In genomic region chr7:140013676-140014075, GRCh38 we compare ENCODE assay signal across 16 cellular contexts.
"Had no signal": no experiment of that assay in that cellular context is flagged by ENCODE, and none has a peak within 500 bp of the region (broad histone marks: within the 10 kb centered on the region; RNA-seq: fewer than 3 reads in every experiment).

No MANE protein-coding gene starts in this region.

- H3K9me3 Mint-ChIP-seq: immature natural killer cell; nephron; stimulated activated naive B cell treated with anti-CD40 and anti-IgM and Interleukin-4, amounts not matched to agents 10 μg/mL and 1 μg/mL and 100 μg/mL, for 72 hours; stimulated activated naive CD8-positive, alpha-beta T cell treated with anti-CD3 and anti-CD28 coated beads, Interleukin-15, Interleukin-2, amounts not matched to agents 100 ng/mL and 50 ng/mL, for 24 hours had no signal

- DNase-seq: effector CD4-positive, alpha-beta T cell; hypothalamus; immature natural killer cell; islet precursor cell; kidney glomerular epithelial cell; left ventricle myocardium inferior; lower lobe of right lung; nucleus accumbens; stimulated activated CD4-positive, alpha-beta T cell treated with anti-CD3 and anti-CD28 coated beads, Interleukin-4, amount 100 ng/mL, for 4 hours; stimulated activated naive B cell treated with anti-CD40 and anti-IgM and Interleukin-4, amounts not matched to agents 10 μg/mL and 1 μg/mL and 100 μg/mL, for 72 hours; transverse colon had no signal

- H3K27ac Mint-ChIP-seq: nephron; neural progenitor cell; stimulated activated naive B cell treated with anti-CD40 and anti-IgM and Interleukin-4, amounts not matched to agents 10 μg/mL and 1 μg/mL and 100 μg/mL, for 72 hours; stimulated activated naive CD8-positive, alpha-beta T cell treated with anti-CD3 and anti-CD28 coated beads, Interleukin-15, Interleukin-2, amounts not matched to agents 100 ng/mL and 50 ng/mL, for 24 hours had no signal

- H3K4me1 Mint-ChIP-seq: immature natural killer cell; nephron; stimulated activated naive B cell treated with anti-CD40 and anti-IgM and Interleukin-4, amounts not matched to agents 10 μg/mL and 1 μg/mL and 100 μg/mL, for 72 hours had no signal

- ATAC-seq: left colon; lower lobe of right lung; sciatic nerve; stimulated activated naive B cell treated with anti-CD40 and anti-IgM and Interleukin-4, amounts not matched to agents 10 μg/mL and 1 μg/mL and 100 μg/mL, for 72 hours had no signal

- H3K36me3 Mint-ChIP-seq: neural progenitor cell had no signal

- H3K4me3 Mint-ChIP-seq: immature natural killer cell; nephron; neural progenitor cell; stimulated activated naive B cell treated with anti-CD40 and anti-IgM and Interleukin-4, amounts not matched to agents 10 μg/mL and 1 μg/mL and 100 μg/mL, for 72 hours; stimulated activated naive CD8-positive, alpha-beta T cell treated with anti-CD3 and anti-CD28 coated beads, Interleukin-15, Interleukin-2, amounts not matched to agents 100 ng/mL and 50 ng/mL, for 24 hours had no signal
